In the genomic region with DNA sequence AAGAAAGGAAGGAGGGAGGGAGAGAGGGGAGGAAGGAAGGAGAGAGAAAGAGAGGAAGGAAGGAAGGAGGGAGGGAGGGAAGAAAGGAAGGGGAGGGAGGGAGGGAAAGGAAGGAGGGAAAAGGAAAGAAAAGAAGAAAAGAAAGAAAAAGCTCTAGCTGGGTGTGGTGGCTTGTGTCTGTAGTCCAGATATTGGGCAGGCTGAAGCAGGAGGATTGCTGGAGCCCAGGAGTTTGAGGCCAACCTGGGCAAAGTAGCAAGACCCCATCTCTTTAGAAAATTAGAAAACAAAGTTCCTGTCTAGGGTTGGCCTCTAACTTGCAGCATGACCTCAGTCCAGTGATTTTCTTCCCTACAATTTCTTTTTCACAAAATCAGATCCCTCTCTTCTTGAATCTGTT, we compare ENCODE assay signal across 8 cellular contexts.
"Had no signal": no experiment of that assay in that cellular context is flagged by ENCODE, and none has a peak within 500 bp of the region (broad histone marks: within the 10 kb centered on the region; RNA-seq: fewer than 3 reads in every experiment).

No MANE protein-coding gene starts in this region.

- ATAC-seq: GM23338, HCT116 had no signal

- H3K9me3 ChIP-seq: HAP-1 had no signal

- H2AFZ ChIP-seq: GM23338 had no signal

- H3K4me3 Mint-ChIP-seq: GM23338 had no signal

- DNase-seq: IMR-90, KBM-7 had no signal

- H3K4me3 ChIP-seq: GM23338, HAP-1 had no signal

- H3K27ac Mint-ChIP-seq: GM23338 had no signal

- H3K27ac ChIP-seq: HL-60 had no signal

- H3K9me3 Mint-ChIP-seq: GM23338 had no signal

- H3K4me2 ChIP-seq: GM23338 had no signal

- FAIRE-seq: H1, H54 had no signal

- H3K36me3 ChIP-seq: HAP-1 had no signal
